Comparison of ENCODE assay signal across 18 cellular contexts in the genomic region with DNA sequence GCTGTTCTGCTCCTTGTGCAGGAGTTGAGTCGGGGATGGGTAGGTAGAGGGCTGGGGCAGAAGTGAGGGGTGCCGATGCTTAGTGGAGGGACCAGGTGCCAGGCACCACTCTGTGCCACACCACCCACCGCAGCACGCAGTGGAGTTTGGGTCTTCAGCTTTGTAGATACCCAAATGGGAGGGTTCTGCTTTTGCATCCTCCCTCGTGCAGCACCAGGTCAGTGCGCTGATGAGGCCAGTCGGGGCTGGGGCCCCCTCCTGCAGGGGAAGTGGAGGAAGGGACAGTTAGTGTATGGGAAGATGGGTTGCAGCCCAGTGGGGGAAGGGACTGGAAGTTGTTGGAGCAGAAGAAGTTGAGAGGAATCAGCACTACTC.
DNase-seq lines count a peak whose midpoint lies in the region; ATAC-seq, FAIRE-seq and TF ChIP-seq lines count a peak whose summit lies in the region.
"Had no signal": no experiment of that assay in that cellular context is flagged by ENCODE, and none has a peak within 500 bp of the region (broad histone marks: within the 10 kb centered on the region; RNA-seq: fewer than 3 reads in every experiment).

No MANE protein-coding gene starts in this region.

- no peak overlapping the region for H3K4me3 Mint-ChIP-seq in activated naive CD4-positive, alpha-beta T cell treated with anti-CD3 and anti-CD28 coated beads, Interleukin-2, amount 50 U/mL, for 24 hours
- no peak overlapping the region for H3K4me3 Mint-ChIP-seq in CD8-positive, alpha-beta T cell
- H3K4me3 Mint-ChIP-seq: IgD-negative memory B cell had no signal

- no peaks in the 10 kb centered on the region for H3K36me3 Mint-ChIP-seq in activated naive CD4-positive, alpha-beta T cell treated with anti-CD3 and anti-CD28 coated beads, Interleukin-2, amount 50 U/mL, for 24 hours
- no peaks in the 10 kb centered on the region for H3K36me3 Mint-ChIP-seq in CD8-positive, alpha-beta T cell
- H3K36me3 Mint-ChIP-seq: IgD-negative memory B cell had no signal

- no peaks in the 10 kb centered on the region for H4K20me1 ChIP-seq in HepG2 (ENCODE audit: insufficient read depth, low read length)

- TF ChIP-seq RAD21 in HepG2 (CRISPR knock-in tag; IDR thresholded peaks at IDR 0.05): no peak

- no peak overlapping the region for H3K9ac ChIP-seq in HepG2 (ENCODE audit: insufficient read depth, low read depth, low read length)

- no peak for TF ChIP-seq CTCF in HepG2 (CRISPR knock-in tag; IDR thresholded peaks at IDR 0.05)
- no peak for TF ChIP-seq CTCF in vagina (IDR thresholded peaks at IDR 0.05)
- no peak for TF ChIP-seq CTCF in sigmoid colon (IDR thresholded peaks at IDR 0.05)
- TF ChIP-seq CTCF in CD8-positive, alpha-beta T cell (IDR thresholded peaks at IDR 0.05): no peak

- H3K4me2 ChIP-seq in HepG2 (ENCODE audit: low read depth, low read length): peak overlapping the region; percentile 77; the same call in 1 of the 2 replicates

- POLR2A ChIA-PET in HepG2 (lab: Yijun Ruan, JAX): interaction anchor here (1.6 kb wide), 1 partner anchor 15 kb away, joined by 5 read pairs; no protein-coding TSS in a partner anchor
- POLR2A ChIA-PET in CD8-positive, alpha-beta T cell (lab: Charles Lee): no interaction called here

- WGBS in HepG2 (ENCODE audit: low lambda C conversion rate): 76% methylated on average over 7 of the region's 7 CpGs
- WGBS in sigmoid colon, 2 donors: 90% methylated on average over 7 of the region's 7 CpGs

- no peaks in the 10 kb centered on the region for H3K4me1 Mint-ChIP-seq in activated naive CD4-positive, alpha-beta T cell treated with anti-CD3 and anti-CD28 coated beads, Interleukin-2, amount 50 U/mL, for 24 hours
- H3K4me1 Mint-ChIP-seq in CD8-positive, alpha-beta T cell (ENCODE audit: low read depth): no peaks in the 10 kb centered on the region
- H3K4me1 Mint-ChIP-seq: IgD-negative memory B cell had no signal

- no peak overlapping the region for H2AFZ ChIP-seq in HepG2 (ENCODE audit: low read length)

- no peaks in the 10 kb centered on the region for H3K79me2 ChIP-seq in HepG2 (ENCODE audit: insufficient read depth, low read length)

- no peak for ATAC-seq in HepG2
- no peak for ATAC-seq in CD8-positive, alpha-beta T cell

- TF ChIP-seq EP300 in HepG2 (IDR thresholded peaks at IDR 0.05; ENCODE audit: low read depth in 2 of 2, low read length in 2 of 2) (no peak), HepG2 (CRISPR knock-in tag; IDR thresholded peaks at IDR 0.05; ENCODE audit: borderline replicate concordance) (no peak), sigmoid colon (IDR thresholded peaks at IDR 0.05) (no peak)

- TF ChIP-seq POLR2A in HepG2 (IDR thresholded peaks at IDR 0.05; ENCODE audit: insufficient read depth in 1 of 2, low read depth in 2 of 2, low read length in 2 of 2) (no peak), vagina (IDR thresholded peaks at IDR 0.05) (no peak), sigmoid colon (IDR thresholded peaks at IDR 0.05) (no peak)

- H3K36me3 ChIP-seq in HepG2 (replicated peaks in 1 of 2; ENCODE audit: control insufficient read depth in 1 of 2, insufficient read depth in 2 of 2, low read length in 2 of 2) (no peaks in the 10 kb centered on the region), vagina (no peaks in the 10 kb centered on the region), sigmoid colon (no peaks in the 10 kb centered on the region)
- no peaks in the 10 kb centered on the region for H3K36me3 ChIP-seq in CD8-positive, alpha-beta T cell (ENCODE audit: insufficient read depth, low read length)

- in situ Hi-C loops in HepG2 (cut with HindIII; ENCODE audit: extremely low pct_ligation_motif_present, low pct_unique_long_range_greater_than_20kb): no loop called here

- intact Hi-C loops in HepG2 (cut with micrococcal nuclease; ENCODE audit: unreplicated experiment) (no loop called here), vagina (cut with DNase I) (no loop called here), sigmoid colon (cut with DNase I) (no loop called here)
- intact Hi-C loops in CD8-positive, alpha-beta T cell (cut with DNase I, micrococcal nuclease): no loop called here

- no peak overlapping the region for H3K27ac ChIP-seq in HepG2 (ENCODE audit: extremely low read length, insufficient read depth, low read length)
- peak overlapping the region; percentile 2 for H3K27ac ChIP-seq in vagina
- peak overlapping the region in 1 of 4 donors; percentile 56 for H3K27ac ChIP-seq in sigmoid colon
- no peak overlapping the region for H3K27ac ChIP-seq in CD8-positive, alpha-beta T cell (ENCODE audit: low read depth, low read length)

- H3K4me1 ChIP-seq in HepG2 (ENCODE audit: insufficient read depth, low read length): peaks cover 48% of the 10 kb centered on the region
- H3K4me1 ChIP-seq in vagina: peaks cover 12% of the 10 kb centered on the region
- H3K4me1 ChIP-seq in sigmoid colon: peaks cover 0 to 23% (median 9%) of the 10 kb centered on the region in 4 donors
- no peaks in the 10 kb centered on the region for H3K4me1 ChIP-seq in CD8-positive, alpha-beta T cell (ENCODE audit: insufficient read depth, low read length)

- 0 out of 5 replicates have a peak, but pooled peaks cover 0 to 6% of the 10 kb centered on the region in 2 experiments for H3K27me3 ChIP-seq in HepG2 (ENCODE audit: control insufficient read depth in 1 of 2, insufficient read depth in 2 of 2, low read length in 2 of 2)
- H3K27me3 ChIP-seq in vagina: no peaks in the 10 kb centered on the region
- H3K27me3 ChIP-seq in sigmoid colon: no peaks in the 10 kb centered on the region
- H3K27me3 ChIP-seq in CD8-positive, alpha-beta T cell (ENCODE audit: insufficient read depth, low read length): no peaks in the 10 kb centered on the region

- no peak for DNase-seq in activated naive CD4-positive, alpha-beta T cell treated with Interleukin-2 at 50 U/mL for 16 hours
- DNase-seq in NOMO-1 treated with DMSO at 0.1 percent for 48 hours (lab: John Stamatoyannopoulos, UW; ENCODE audit: unreplicated experiment) (peak; percentile 25), HepG2 (ENCODE audit: low spot score) (no peak), vagina (ENCODE audit: extremely low spot score in 2 of 2) (peak in 1 of 2 donors; percentile 52), sigmoid colon (no peak)
- DNase-seq in CD8-positive, alpha-beta T cell: no peak
- DNase-seq: 8988T, AML-193, HCEC 1CT, MV-4-11, NCI-H1694, NCI-H2081, NCI-H2171, NCI-H524 treated with DMSO at 0.1 percent for 48 hours had no signal

- no peaks in the 10 kb centered on the region for H3K27me3 Mint-ChIP-seq in activated naive CD4-positive, alpha-beta T cell treated with anti-CD3 and anti-CD28 coated beads, Interleukin-2, amount 50 U/mL, for 24 hours
- peaks cover 2% of the 10 kb centered on the region for H3K27me3 Mint-ChIP-seq in CD8-positive, alpha-beta T cell (ENCODE audit: low read depth)

- H3K9me3 Mint-ChIP-seq in activated naive CD4-positive, alpha-beta T cell treated with anti-CD3 and anti-CD28 coated beads, Interleukin-2, amount 50 U/mL, for 24 hours: no peaks in the 10 kb centered on the region
- H3K9me3 Mint-ChIP-seq in CD8-positive, alpha-beta T cell: no peaks in the 10 kb centered on the region
- H3K9me3 Mint-ChIP-seq: IgD-negative memory B cell had no signal

- no TSS peak for BruUV-seq in HepG2 (replicated peaks; lab: Mats Ljungman, UMichigan)

- H3K4me3 ChIP-seq in HepG2 (replicated peaks in 1 of 3; ENCODE audit: insufficient read depth in 1 of 3, low read depth in 2 of 3, low read length in 3 of 3) (no peak overlapping the region), vagina (no peak overlapping the region), sigmoid colon (no peak overlapping the region)
- no peak overlapping the region for H3K4me3 ChIP-seq in CD8-positive, alpha-beta T cell (ENCODE audit: low read depth, low read length)

- CTCF ChIA-PET in HepG2 (lab: Yijun Ruan, JAX; ENCODE audit: low intra/inter-chr PET ratio, low total read pairs): no interaction called here
- CTCF ChIA-PET in CD8-positive, alpha-beta T cell (lab: Charles Lee): interaction anchor here (0.6 to 1.0 kb wide), 2 partner anchors 10 to 250 kb away, joined by 3 to 4 read pairs; no protein-coding TSS in a partner anchor

- peak overlapping the region; percentile 37 for H3K27ac Mint-ChIP-seq in activated naive CD4-positive, alpha-beta T cell treated with anti-CD3 and anti-CD28 coated beads, Interleukin-2, amount 50 U/mL, for 24 hours
- no peak overlapping the region for H3K27ac Mint-ChIP-seq in CD8-positive, alpha-beta T cell

- no peaks in the 10 kb centered on the region for H3K9me3 ChIP-seq in HepG2 (ENCODE audit: low read length)
- no peaks in the 10 kb centered on the region for H3K9me3 ChIP-seq in vagina
- H3K9me3 ChIP-seq in sigmoid colon: no peaks in the 10 kb centered on the region
- H3K9me3 ChIP-seq in CD8-positive, alpha-beta T cell (ENCODE audit: low read length): no peaks in the 10 kb centered on the region

- FAIRE-seq in HepG2 (lab: Jason Lieb, UNC): no peak
- FAIRE-seq: G401.6, GM12892 had no signal

TF ChIP-seq in HepG2, 621 proteins besides CTCF, POLR2A, EP300 and RAD21 (continues in another document):
- TF ChIP-seq ZNF44 (CRISPR knock-in tag; IDR thresholded peaks at IDR 0.05) (no peak), NFKB2 (CRISPR knock-in tag; IDR thresholded peaks at IDR 0.05; ENCODE audit: borderline replicate concordance) (no peak)
- TF ChIP-seq, protein P1, sequence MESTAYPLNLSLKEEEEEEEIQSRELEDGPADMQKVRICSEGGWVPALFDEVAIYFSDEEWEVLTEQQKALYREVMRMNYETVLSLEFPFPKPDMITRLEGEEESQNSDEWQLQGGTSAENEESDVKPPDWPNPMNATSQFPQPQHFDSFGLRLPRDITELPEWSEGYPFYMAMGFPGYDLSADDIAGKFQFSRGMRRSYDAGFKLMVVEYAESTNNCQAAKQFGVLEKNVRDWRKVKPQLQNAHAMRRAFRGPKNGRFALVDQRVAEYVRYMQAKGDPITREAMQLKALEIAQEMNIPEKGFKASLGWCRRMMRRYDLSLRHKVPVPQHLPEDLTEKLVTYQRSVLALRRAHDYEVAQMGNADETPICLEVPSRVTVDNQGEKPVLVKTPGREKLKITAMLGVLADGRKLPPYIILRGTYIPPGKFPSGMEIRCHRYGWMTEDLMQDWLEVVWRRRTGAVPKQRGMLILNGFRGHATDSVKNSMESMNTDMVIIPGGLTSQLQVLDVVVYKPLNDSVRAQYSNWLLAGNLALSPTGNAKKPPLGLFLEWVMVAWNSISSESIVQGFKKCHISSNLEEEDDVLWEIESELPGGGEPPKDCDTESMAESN (CRISPR knock-in tag; conservative IDR thresholded peaks at IDR 0.05): no peak
- TF ChIP-seq, protein P2, sequence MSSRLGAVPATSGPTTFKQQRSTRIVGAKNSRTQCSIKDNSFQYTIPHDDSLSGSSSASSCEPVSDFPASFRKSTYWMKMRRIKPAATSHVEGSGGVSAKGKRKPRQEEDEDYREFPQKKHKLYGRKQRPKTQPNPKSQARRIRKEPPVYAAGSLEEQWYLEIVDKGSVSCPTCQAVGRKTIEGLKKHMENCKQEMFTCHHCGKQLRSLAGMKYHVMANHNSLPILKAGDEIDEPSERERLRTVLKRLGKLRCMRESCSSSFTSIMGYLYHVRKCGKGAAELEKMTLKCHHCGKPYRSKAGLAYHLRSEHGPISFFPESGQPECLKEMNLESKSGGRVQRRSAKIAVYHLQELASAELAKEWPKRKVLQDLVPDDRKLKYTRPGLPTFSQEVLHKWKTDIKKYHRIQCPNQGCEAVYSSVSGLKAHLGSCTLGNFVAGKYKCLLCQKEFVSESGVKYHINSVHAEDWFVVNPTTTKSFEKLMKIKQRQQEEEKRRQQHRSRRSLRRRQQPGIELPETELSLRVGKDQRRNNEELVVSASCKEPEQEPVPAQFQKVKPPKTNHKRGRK (CRISPR knock-in tag; IDR thresholded peaks at IDR 0.05): no peak
